22 cellular contexts compared by ENCODE assay signal in genomic region chr4:2043396-2044118, GRCh38. TPM values are rescaled to one million over a fixed set of nuclear protein-coding genes. Genes with fewer than 3 reads are reported as not detected.
DNase-seq lines count a peak whose midpoint lies in the region; ATAC-seq, FAIRE-seq and TF ChIP-seq lines count a peak whose summit lies in the region.
"Had no signal": no experiment of that assay in that cellular context is flagged by ENCODE, and none has a peak within 500 bp of the region (broad histone marks: within the 10 kb centered on the region; RNA-seq: fewer than 3 reads in every experiment).

No MANE protein-coding gene starts in this region.

- peaks cover 6% of the 10 kb centered on the region for H3K36me3 Mint-ChIP-seq in Caco-2 (ENCODE audit: insufficient read depth, unreplicated experiment)

- intact Hi-C loops in Caco-2 (cut with micrococcal nuclease; ENCODE audit: unreplicated experiment) (no loop called here), K562 (cut with micrococcal nuclease) (loop anchor here (5.0 kb wide), 1 partner anchor 36 kb away; the partner anchor contains the start of gene NELFA), left colon (cut with DNase I, micrococcal nuclease) (no loop called here)

- H2AFZ ChIP-seq in K562 (ENCODE audit: low read depth, low read length) (no peak overlapping the region), neural cell (ENCODE audit: low read depth, low read length) (no peak overlapping the region)

- H3K27me3 ChIP-seq in BLaER1 = peaks cover 38% of the 10 kb centered on the region
- no peaks in the 10 kb centered on the region for H3K27me3 ChIP-seq in Caco-2 (replicated peaks; ENCODE audit: control insufficient read depth, insufficient read depth, low read length)
- H3K27me3 ChIP-seq in K562 (ENCODE audit: control insufficient read depth in 2 of 2, insufficient read depth in 2 of 2, low read length in 2 of 2) = no peaks in the 10 kb centered on the region
- peaks cover 20% of the 10 kb centered on the region for H3K27me3 ChIP-seq in neural cell (ENCODE audit: insufficient read depth, low read depth, low read length)

- no peaks in the 10 kb centered on the region for H3K9me2 ChIP-seq in neural cell (ENCODE audit: insufficient read depth, low read length)

- H3K4me3 ChIP-seq in BLaER1 (no peak overlapping the region), Caco-2 (ENCODE audit: low read depth, low read length) (no peak overlapping the region), K562 (no peak overlapping the region), neural cell (ENCODE audit: low read length) (peak overlapping the region; percentile 92)

- WGBS in K562 (ENCODE audit: insufficient coverage, low coverage, missing lambda C conversion rate) = 87% methylated on average over 9 of the region's 18 CpGs

- BruUV-seq in Caco-2 (replicated peaks; lab: Mats Ljungman, UMichigan) (no TSS peak), K562 (replicated peaks; lab: Mats Ljungman, UMichigan) (TSS peak; percentile 62)

- TF ChIP-seq POLR2A in K562 (conservative IDR thresholded peaks at IDR 0.05) = no peak

- H3K4me3 Mint-ChIP-seq in Caco-2 (ENCODE audit: unreplicated experiment) = peak overlapping the region; percentile 19

- DNase-seq in Caco-2 (no peak), K562 (ENCODE audit: extremely low read depth in 1 of 4, low spot score in 3 of 4) (no peak), mesenteric fat pad (ENCODE audit: low spot score) (no peak), left colon (no peak)
- DNase-seq: activated CD4-positive, alpha-beta T cell treated with anti-CD3 and anti-CD28 coated beads, Interleukin-2, amount 10 ng/mL, durations not matched to agents 7 days and 5 days; activated naive CD8-positive, alpha-beta T cell treated with anti-CD3 and anti-CD28 coated beads, Interleukin-2, amount 50 U/mL, for 24 hours; activated T-cell treated with anti-CD3 and anti-CD28 coated beads, Interleukin-2, amount 50 U/mL, for 1 hour; dorsolateral prefrontal cortex; erythroblast; NCI-H1436; NCI-H2171 treated with DMSO at 0.1 percent for 48 hours; NCI-H748 treated with DMSO at 0.1 percent for 48 hours had no signal

- CTCF ChIA-PET in Caco-2 (lab: Charles Lee) = no interaction called here
- CTCF ChIA-PET in K562 (lab: Yijun Ruan, JAX; ENCODE audit: low intra/inter-chr PET ratio) = no interaction called here

- H3K27me3 Mint-ChIP-seq in Caco-2 (ENCODE audit: insufficient read depth, unreplicated experiment) = no peaks in the 10 kb centered on the region

- no peak for TF ChIP-seq RAD21 in K562 (CRISPR knock-in tag; conservative IDR thresholded peaks at IDR 0.05 in 1 of 2, IDR thresholded peaks at IDR 0.05 in 1 of 2)
- no peak for TF ChIP-seq RAD21 in neural cell (conservative IDR thresholded peaks at IDR 0.05)

- H4K20me1 ChIP-seq in BLaER1 (peaks cover 34% of the 10 kb centered on the region), K562 (replicated peaks; ENCODE audit: control insufficient read depth, insufficient read depth, low read length) (no peaks in the 10 kb centered on the region), neural cell (ENCODE audit: insufficient read depth) (no peaks in the 10 kb centered on the region)

- H3K4me1 ChIP-seq in BLaER1 (peaks cover 56% of the 10 kb centered on the region), Caco-2 (peaks cover 4% of the 10 kb centered on the region; the same call in 1 of the 2 replicates), K562 (replicated peaks in 1 of 2; ENCODE audit: control insufficient read depth in 2 of 2, insufficient read depth in 2 of 2, low read length in 2 of 2) (peaks cover 0 to 63% of the 10 kb centered on the region in 2 experiments; a peak in 2 of 5 replicates)

- H3K9me3 ChIP-seq in BLaER1 = no peaks in the 10 kb centered on the region
- no peaks in the 10 kb centered on the region for H3K9me3 ChIP-seq in Caco-2
- H3K9me3 ChIP-seq in K562 (replicated peaks; ENCODE audit: control insufficient read depth, insufficient read depth, low read depth, low read length) = no peaks in the 10 kb centered on the region
- H3K9me3 ChIP-seq in neural cell (ENCODE audit: low read length) = no peaks in the 10 kb centered on the region

- H3K79me2 ChIP-seq in K562 (ENCODE audit: control insufficient read depth, insufficient read depth, low read length) (no peaks in the 10 kb centered on the region), neural cell (replicated peaks; ENCODE audit: insufficient read depth, low read length) (peaks cover 12% of the 10 kb centered on the region)

- POLR2A ChIA-PET in Caco-2 (lab: Charles Lee) = no interaction called here
- POLR2A ChIA-PET in K562 (lab: Yijun Ruan, JAX) = interaction anchor here (1.3 kb wide), 1 partner anchor 13 kb away, joined by 3 read pairs; no protein-coding TSS in a partner anchor

- TF ChIP-seq CTCF in Caco-2 (IDR thresholded peaks at IDR 0.05; ENCODE audit: insufficient read depth in 1 of 2, low read depth in 1 of 2, low read length in 1 of 2, severe bottlenecking in 1 of 2, unreplicated experiment in 1 of 2) (no peak), K562 (IDR thresholded peaks at IDR 0.05 in 2 of 3, conservative IDR thresholded peaks at IDR 0.05 in 1 of 3; ENCODE audit: insufficient read depth in 2 of 3, low read depth in 1 of 3, low read length in 3 of 3) (no peak), neural cell (IDR thresholded peaks at IDR 0.05; ENCODE audit: poor library complexity, severe bottlenecking) (no peak)

- H3K9ac ChIP-seq in BLaER1 (no peak overlapping the region), K562 (ENCODE audit: insufficient read depth in 1 of 2, low read depth in 2 of 2, low read length in 2 of 2) (peak overlapping the region in 1 of 2 experiments; percentile 52; a peak in 1 of 4 replicates), neural cell (ENCODE audit: low read length) (peak overlapping the region; percentile 84)

- H3K4me1 Mint-ChIP-seq in Caco-2 (ENCODE audit: low read depth, unreplicated experiment) = no peaks in the 10 kb centered on the region

- ATAC-seq in K562 = no peak
- no peak for ATAC-seq in GM18873 (IDR thresholded peaks at IDR 0.05; ENCODE audit: low FRiP score, unreplicated experiment)
- ATAC-seq in left colon = no peak
- no peak for ATAC-seq in HG03095 (IDR thresholded peaks at IDR 0.05; ENCODE audit: unreplicated experiment)
- ATAC-seq: activated naive CD8-positive, alpha-beta T cell treated with anti-CD3 and anti-CD28 coated beads, Interleukin-2, amount 50 U/mL, for 24 hours; Panc1 had no signal

- H3F3A ChIP-seq in neural cell (ENCODE audit: insufficient read depth, low read length, poor library complexity, severe bottlenecking) = no peaks in the 10 kb centered on the region

- in situ Hi-C loops in K562 (cut with MboI) = no loop called here

- H3K27ac ChIP-seq in BLaER1 (no peak overlapping the region), K562 (ENCODE audit: extremely low read depth, low read depth, low read length) (no peak overlapping the region), neural cell (ENCODE audit: low read length) (no peak overlapping the region)
- H3K27ac ChIP-seq: SK-N-MC had no signal

- TF ChIP-seq EP300 in K562 (IDR thresholded peaks at IDR 0.05; ENCODE audit: low read length) (no peak), neural cell (conservative IDR thresholded peaks at IDR 0.05; ENCODE audit: poor library complexity, severe bottlenecking) (no peak)

- no peak for FAIRE-seq in K562 (lab: Jason Lieb, UNC)
- FAIRE-seq: bronchial epithelial cell, frontal cortex, G401.6 had no signal

- H3K4me2 ChIP-seq in BLaER1 = peak overlapping the region; percentile 95
- H3K4me2 ChIP-seq in K562 (ENCODE audit: insufficient read depth, low read length) = no peak overlapping the region
- H3K4me2 ChIP-seq in neural cell (ENCODE audit: low read length) = peak overlapping the region; percentile 98

- no peak overlapping the region for H3K27ac Mint-ChIP-seq in Caco-2 (ENCODE audit: unreplicated experiment)
- H3K27ac Mint-ChIP-seq: activated naive CD8-positive, alpha-beta T cell treated with anti-CD3 and anti-CD28 coated beads, Interleukin-2, amount 50 U/mL, for 24 hours had no signal

- no peaks in the 10 kb centered on the region for H3K9me1 ChIP-seq in K562 (ENCODE audit: control insufficient read depth, insufficient read depth, low read length)

- H3K36me3 ChIP-seq in BLaER1 (peaks cover 13% of the 10 kb centered on the region), Caco-2 (ENCODE audit: control insufficient read depth, insufficient read depth, low read length) (no peaks in the 10 kb centered on the region), K562 (ENCODE audit: control insufficient read depth, insufficient read depth, low read length) (no peaks in the 10 kb centered on the region), neural cell (ENCODE audit: insufficient read depth, low read length) (no peaks in the 10 kb centered on the region)

- H3K9me3 Mint-ChIP-seq in Caco-2 (ENCODE audit: unreplicated experiment) = no peaks in the 10 kb centered on the region
- H3K9me3 Mint-ChIP-seq: activated CD4-positive, alpha-beta T cell treated with anti-CD3 and anti-CD28 coated beads, Interleukin-2, amount 10 ng/mL, durations not matched to agents 7 days and 5 days; activated naive CD8-positive, alpha-beta T cell treated with anti-CD3 and anti-CD28 coated beads, Interleukin-2, amount 50 U/mL, for 24 hours had no signal

RNA-seq across cellular contexts. Expression of gene NAT8L, which starts 15.6 kb away (rescaled TPM):
- total RNA-seq in Caco-2 (2022) (6.2 and 6.6 TPM in 2 replicates), K562 (2014; rRNA removed) (3.8 and 5.3 TPM in 2 replicates), K562 (2014; rRNA removed; fragmentation: Illumina TruSeq; extraction: Trizol) (0.62 and 0.67 TPM in 2 replicates), K562 (2015; rRNA removed; fragmentation: Illumina TruSeq; extraction: Trizol) (1.5 and 1.7 TPM in 2 replicates), K562 (2021) (9.5 and 11.0 TPM in 2 replicates), mesenteric fat pad (67.3 TPM), left colon (under 1 TPM; 0.06 to 0.25 TPM)
- 10.2 and 23.1 TPM in 2 replicates for total RNA-seq in K562 (2011; cell fraction: chromatin; rRNA removed; ENCODE audit: low replicate concordance)
- total RNA-seq in K562 (2011; cell fraction: nucleolus; rRNA removed) = 12.9 and 15.8 TPM in 2 replicates
- total RNA-seq in K562 (2011; cell fraction: nucleoplasm; rRNA removed) = 10.6 and 15.3 TPM in 2 replicates
- polyA plus RNA-seq in K562 (2011; rRNA removed) (3.9 and 4.9 TPM in 2 replicates), K562 (2014; fragmentation: Illumina TruSeq; extraction: Trizol) (1.5 and 3.1 TPM in 2 replicates), K562 (2014; fragmentation: Nextera tagmentation; extraction: Ambion mirVana) (under 1 TPM; 0.06 to 0.07 TPM), K562 (2014; rRNA removed) (2.9 and 3.7 TPM in 2 replicates), neural cell (12.6 and 15.4 TPM in 2 replicates)
- polyA plus RNA-seq in K562 (2011; cell fraction: cytosol; rRNA removed) = 7.9 and 9.1 TPM in 2 replicates
- polyA plus RNA-seq in K562 (2011; cell fraction: nucleus; rRNA removed) = 19.1 and 19.2 TPM in 2 replicates
- polyA plus RNA-seq in K562 (2012) = 4.7 and 7.3 TPM in 2 replicates
- polyA minus RNA-seq in K562 (2011; rRNA and poly(A)+ RNA removed) = 39.8 and 58.5 TPM in 2 replicates
- polyA minus RNA-seq in K562 (2011; cell fraction: cytosol; rRNA and poly(A)+ RNA removed) = 7.1 and 7.3 TPM in 2 replicates
- polyA minus RNA-seq in K562 (2011; cell fraction: nucleus; rRNA and poly(A)+ RNA removed) = 4.3 TPM in 2 replicates
- polyA minus RNA-seq in neural cell = 19.0 and 20.5 TPM in 2 replicates
- total RNA-seq: bronchial epithelial cell, HT-29 had no signal

RNA-seq across cellular contexts. Expression of gene NELFA, which starts 34.8 kb away (rescaled TPM):
- total RNA-seq in Caco-2 (2022) (47.7 and 53.0 TPM in 2 replicates), K562 (2014; rRNA removed) (29.1 and 33.3 TPM in 2 replicates), K562 (2014; rRNA removed; fragmentation: Illumina TruSeq; extraction: Trizol) (10.6 and 12.0 TPM in 2 replicates), K562 (2015; rRNA removed; fragmentation: Illumina TruSeq; extraction: Trizol) (16.4 and 18.9 TPM in 2 replicates), K562 (2021) (59.6 and 63.0 TPM in 2 replicates), mesenteric fat pad (15.5 TPM), left colon (10 to 100 TPM; 28.2 to 28.7 TPM)
- 38.8 and 78.3 TPM in 2 replicates for total RNA-seq in K562 (2011; cell fraction: chromatin; rRNA removed; ENCODE audit: low replicate concordance)
- 62.0 and 74.4 TPM in 2 replicates for total RNA-seq in K562 (2011; cell fraction: nucleolus; rRNA removed)
- total RNA-seq in K562 (2011; cell fraction: nucleoplasm; rRNA removed) = 44.5 and 47.7 TPM in 2 replicates
- polyA plus RNA-seq in K562 (2011; rRNA removed) (12.9 and 28.3 TPM in 2 replicates), K562 (2014; fragmentation: Illumina TruSeq; extraction: Trizol) (14.8 and 32.1 TPM in 2 replicates), K562 (2014; fragmentation: Nextera tagmentation; extraction: Ambion mirVana) (1 to 10 TPM in 1 of 2 experiments, under 1 TPM in 1; 0.76 to 1.4 TPM), K562 (2014; rRNA removed) (33.6 and 36.5 TPM in 2 replicates), neural cell (40.5 and 56.7 TPM in 2 replicates)
- polyA plus RNA-seq in K562 (2011; cell fraction: cytosol; rRNA removed) = 19.0 and 31.9 TPM in 2 replicates
- polyA plus RNA-seq in K562 (2011; cell fraction: nucleus; rRNA removed) = 59.7 and 83.0 TPM in 2 replicates
- polyA plus RNA-seq in K562 (2012) = 44.5 and 46.5 TPM in 2 replicates
- 7.8 and 9.9 TPM in 2 replicates for polyA minus RNA-seq in K562 (2011; rRNA and poly(A)+ RNA removed)
- 26.9 and 38.7 TPM in 2 replicates for polyA minus RNA-seq in K562 (2011; cell fraction: cytosol; rRNA and poly(A)+ RNA removed)
- polyA minus RNA-seq in K562 (2011; cell fraction: nucleus; rRNA and poly(A)+ RNA removed) = 48.3 and 117 TPM in 2 replicates
- polyA minus RNA-seq in neural cell = 48.6 and 57.2 TPM in 2 replicates
